Comparison of ENCODE assay signal across 18 cellular contexts in the genomic region with DNA sequence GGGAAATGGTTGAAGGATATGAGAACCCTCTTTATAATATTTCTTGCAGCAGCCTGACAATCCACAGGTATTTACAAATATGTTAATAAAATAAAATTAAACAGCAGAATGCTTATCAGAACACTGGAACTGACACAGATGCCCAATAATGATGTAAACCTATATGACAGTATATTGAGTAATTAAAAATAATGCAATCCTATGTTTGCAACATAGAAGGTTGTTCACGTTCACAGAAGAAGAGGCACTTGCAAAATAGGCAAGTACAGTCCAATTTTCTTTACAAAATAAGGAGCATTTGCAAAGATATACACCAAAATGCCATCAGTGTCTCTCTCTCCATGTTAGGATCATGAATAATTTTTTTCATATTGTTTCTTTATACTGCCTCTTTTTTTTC.
"Had no signal": no experiment of that assay in that cellular context is flagged by ENCODE, and none has a peak within 500 bp of the region (broad histone marks: within the 10 kb centered on the region; RNA-seq: fewer than 3 reads in every experiment).

No MANE protein-coding gene starts in this region.

- H3K4me1 ChIP-seq: heart left ventricle, spleen, tibial artery, uterus had no signal

- H3K4me3 ChIP-seq: dorsolateral prefrontal cortex, heart left ventricle, mucosa of descending colon, spleen, tibial artery, upper lobe of left lung, uterus had no signal

- H3K27ac ChIP-seq: dorsolateral prefrontal cortex, heart left ventricle, neutrophil, spleen, tibial artery, upper lobe of left lung, uterus had no signal

- H3K36me3 ChIP-seq: heart left ventricle, neutrophil, spleen, tibial artery, upper lobe of left lung, uterus had no signal

- DNase-seq: cortex of kidney; dorsolateral prefrontal cortex; effector memory CD4-positive, alpha-beta T cell; heart left ventricle; hippocampal formation; kidney glomerular epithelial cell; mucosa of descending colon; naive thymus-derived CD8-positive, alpha-beta T cell; spleen; stimulated activated CD4-positive, alpha-beta T cell treated with anti-CD3 and anti-CD28 coated beads, Interleukin-15, amount 100 ng/mL, for 24 hours; stimulated activated CD4-positive, alpha-beta T cell treated with anti-CD3 and anti-CD28 coated beads, Interleukin-1b, Interleukin-23, amount 100 ng/mL, for 48 hours; stimulated activated CD4-positive, alpha-beta T cell treated with anti-CD3 and anti-CD28 coated beads, Interleukin-4, amount 100 ng/mL, for 24 hours; tibial artery; upper lobe of left lung; uterus had no signal

- FAIRE-seq: endometrium, frontal cortex had no signal

- H3K9me3 ChIP-seq: heart left ventricle, mucosa of descending colon, neutrophil, spleen, tibial artery, upper lobe of left lung, uterus had no signal

- H3K27me3 ChIP-seq: dorsolateral prefrontal cortex, spleen, tibial artery, upper lobe of left lung, uterus had no signal
